In the genomic region with DNA sequence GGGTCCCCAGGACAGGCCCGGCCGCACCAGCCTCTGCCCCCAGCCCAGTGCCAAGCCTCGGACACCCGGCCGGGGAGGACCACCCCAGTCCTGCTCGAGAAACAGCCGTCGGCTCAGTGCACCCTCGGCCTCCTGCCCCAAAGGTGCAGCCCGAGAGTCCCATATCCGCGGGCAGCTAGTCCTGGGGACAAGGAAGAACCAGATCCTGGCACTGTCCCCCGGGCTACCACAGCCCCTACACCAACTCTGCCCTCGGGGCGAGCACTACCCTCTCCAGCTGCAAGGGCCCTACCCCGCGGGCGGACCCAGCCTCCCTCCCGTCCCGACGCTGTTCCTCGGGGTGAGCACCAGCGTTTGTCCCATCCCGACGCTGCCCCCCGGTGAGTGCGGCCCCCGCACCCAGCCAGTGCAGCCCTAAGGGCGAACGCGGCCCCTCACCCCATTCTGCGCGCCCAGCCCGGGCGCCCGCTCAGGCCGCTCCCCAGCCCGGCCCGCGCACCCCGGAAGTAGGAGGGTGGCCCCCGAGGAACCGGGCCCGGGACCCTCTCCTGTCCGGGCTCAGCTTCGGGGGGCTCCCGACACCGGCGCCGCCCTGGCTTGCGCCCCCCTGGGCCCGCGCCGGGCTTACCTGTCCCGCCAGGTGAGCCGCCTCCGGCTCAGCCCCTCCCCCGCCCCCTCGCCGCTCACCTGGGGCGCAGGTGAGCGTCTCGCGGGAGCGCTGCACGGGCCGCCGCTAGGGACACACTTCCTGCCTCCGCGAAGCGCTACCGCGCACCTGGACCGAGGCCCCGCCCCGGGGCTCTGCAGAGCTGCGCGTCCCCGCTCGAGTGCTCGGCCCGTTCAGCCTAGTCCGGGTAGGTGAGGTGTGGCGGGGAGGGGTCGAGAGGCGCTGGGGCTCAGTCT, we compare ENCODE assay signal across 7 cellular contexts. TPM values are rescaled to one million over a fixed set of nuclear protein-coding genes. Genes with fewer than 3 reads are reported as not detected.
DNase-seq lines count a peak whose midpoint lies in the region; ATAC-seq and TF ChIP-seq lines count a peak whose summit lies in the region.

TSS of gene KDF1 (minus strand) at position 747 of the 903 bp plus-strand sequence. CDS start 8,088 bp downstream, outside the sequence.

- CTCF ChIA-PET in WTC11 (lab: Charles Lee): interaction anchor here (0.6 to 3.6 kb wide), 13 partner anchors 8 to 597 kb away, joined by 3 to 34 read pairs (median 3); no protein-coding TSS in a partner anchor

- H3K18ac ChIP-seq in mesendoderm (ENCODE audit: low read length): peak within 1 kb of the TSS; percentile 55

- no peak within 1 kb of the TSS for H2BK15ac ChIP-seq in mesendoderm (replicated peaks; ENCODE audit: low read depth)

- peak within 1 kb of the TSS; percentile 80 for H3K4me3 Mint-ChIP-seq in WTC11

- no peak within 1 kb of the TSS for H3K4ac ChIP-seq in mesendoderm (ENCODE audit: low read depth, low read length)

- peak within 1 kb of the TSS; percentile 86 for H3K27ac Mint-ChIP-seq in WTC11

- peaks cover 7% of the 10 kb centered on the region for H3K9me3 Mint-ChIP-seq in WTC11

- no peak within 1 kb of the TSS for H2BK5ac ChIP-seq in mesendoderm (ENCODE audit: low read length)

- H3K79me2 ChIP-seq in mesendoderm (ENCODE audit: control insufficient read depth, insufficient read depth, low read length): peaks cover 1% of the 10 kb centered on the region

- H3K4me3 ChIP-seq in choroid plexus epithelial cell (ENCODE audit: low read depth, low read length) (peak within 1 kb of the TSS; percentile 54), mesendoderm (ENCODE audit: low read length) (peak within 1 kb of the TSS; percentile 85), suprapubic skin (peak within 1 kb of the TSS; percentile 81)

- POLR2A ChIA-PET in WTC11 (lab: Charles Lee): interaction anchor here (0.5 to 1.0 kb wide), 6 partner anchors 37 to 195 kb away, joined by 3 to 7 read pairs (median 4); partner anchors contain the start of gene SLC9A1

- H2AK5ac ChIP-seq in mesendoderm (ENCODE audit: low read length): no peak within 1 kb of the TSS

- H3K9ac ChIP-seq in mesendoderm (ENCODE audit: low read length): peak within 1 kb of the TSS; percentile 88

- H3K4me1 Mint-ChIP-seq in WTC11: peaks cover 16% of the 10 kb centered on the region

- no peak for TF ChIP-seq EP300 in suprapubic skin (IDR thresholded peaks at IDR 0.05)

- no CpG with 5 or more reads among the region's 86 CpGs for WGBS in mesendoderm (ENCODE audit: extremely low coverage, insufficient coverage, low lambda C conversion rate)
- 0% methylated on average over 17 of the region's 86 CpGs for WGBS in suprapubic skin

- TF ChIP-seq POLR2A in suprapubic skin (IDR thresholded peaks at IDR 0.05): no peak

- peak within 1 kb of the TSS; percentile 12 for H4K5ac ChIP-seq in mesendoderm (ENCODE audit: low read length)

- H3K4me1 ChIP-seq in mesendoderm (ENCODE audit: control insufficient read depth, low read depth, low read length): no peaks in the 10 kb centered on the region
- H3K4me1 ChIP-seq in suprapubic skin: peaks cover 29% of the 10 kb centered on the region

- H3K27me3 Mint-ChIP-seq in WTC11 (ENCODE audit: low read depth): no peaks in the 10 kb centered on the region; the same call in 1 of the 2 replicates

- H3K9me3 ChIP-seq in suprapubic skin: no peaks in the 10 kb centered on the region

- peak; percentile 24; the same call in 1 of the 2 replicates for TF ChIP-seq CTCF in LNCAP (IDR thresholded peaks at IDR 0.05)
- no peak; the same call in 1 of the 2 replicates for TF ChIP-seq CTCF in WTC11 (IDR thresholded peaks at IDR 0.05)
- TF ChIP-seq CTCF in choroid plexus epithelial cell (conservative IDR thresholded peaks at IDR 0.05; ENCODE audit: low read depth, low read length): no peak
- peak in 1 of 2 donors; percentile 13 for TF ChIP-seq CTCF in suprapubic skin (IDR thresholded peaks at IDR 0.05)

- peaks cover 10% of the 10 kb centered on the region for H3K36me3 Mint-ChIP-seq in WTC11

- no peak within 1 kb of the TSS for H2BK120ac ChIP-seq in mesendoderm (ENCODE audit: low read depth, low read length)

- H3K4me2 ChIP-seq in mesendoderm (ENCODE audit: low read length): peak within 1 kb of the TSS; percentile 93

- peak within 1 kb of the TSS; percentile 97 for H3K56ac ChIP-seq in mesendoderm (ENCODE audit: low read length)

- H3K27ac ChIP-seq in mesendoderm (ENCODE audit: low read depth, low read length) (no peak within 1 kb of the TSS), suprapubic skin (peak within 1 kb of the TSS; percentile 84)

- H3K36me3 ChIP-seq in mesendoderm (ENCODE audit: control insufficient read depth, insufficient read depth, low read length): no peaks in the 10 kb centered on the region
- H3K36me3 ChIP-seq in suprapubic skin: no peaks in the 10 kb centered on the region

- H3K23ac ChIP-seq in mesendoderm (ENCODE audit: low read length): peak within 1 kb of the TSS; percentile 80

- peak; percentile 98 for ATAC-seq in WTC11

- no peaks in the 10 kb centered on the region for H3K27me3 ChIP-seq in mesendoderm (ENCODE audit: insufficient read depth, low read length, poor library complexity)
- peaks cover 42% of the 10 kb centered on the region for H3K27me3 ChIP-seq in suprapubic skin

- peak within 1 kb of the TSS; percentile 30 for H4K8ac ChIP-seq in mesendoderm (ENCODE audit: low read depth, low read length)

- H3K79me1 ChIP-seq in mesendoderm (ENCODE audit: low read length): no peaks in the 10 kb centered on the region

- DNase-seq in WTC11 (ENCODE audit: low spot score): peak; percentile 95
- DNase-seq in choroid plexus epithelial cell (ENCODE audit: low read depth): no peak
- DNase-seq in mesendoderm: peak; percentile 85
- DNase-seq in suprapubic skin (ENCODE audit: low spot score in 2 of 2): no peak
- no peak for DNase-seq in MV-4-11 (lab: John Stamatoyannopoulos, UW)
- no peak for DNase-seq in glomerular visceral epithelial cell (ENCODE audit: extremely low spot score)

TF ChIP-seq in WTC11, 78 proteins besides CTCF, POLR2A, EP300 and RAD21 (continues in another document):
- TF ChIP-seq, protein P1, sequence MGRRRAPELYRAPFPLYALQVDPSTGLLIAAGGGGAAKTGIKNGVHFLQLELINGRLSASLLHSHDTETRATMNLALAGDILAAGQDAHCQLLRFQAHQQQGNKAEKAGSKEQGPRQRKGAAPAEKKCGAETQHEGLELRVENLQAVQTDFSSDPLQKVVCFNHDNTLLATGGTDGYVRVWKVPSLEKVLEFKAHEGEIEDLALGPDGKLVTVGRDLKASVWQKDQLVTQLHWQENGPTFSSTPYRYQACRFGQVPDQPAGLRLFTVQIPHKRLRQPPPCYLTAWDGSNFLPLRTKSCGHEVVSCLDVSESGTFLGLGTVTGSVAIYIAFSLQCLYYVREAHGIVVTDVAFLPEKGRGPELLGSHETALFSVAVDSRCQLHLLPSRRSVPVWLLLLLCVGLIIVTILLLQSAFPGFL (CRISPR knock-in tag; IDR thresholded peaks at IDR 0.05; ENCODE audit: borderline replicate concordance): 0 out of 2 replicates have a peak, but pooled peaks have one; percentile 70
- peak; percentile 8; the same call in 1 of the 2 replicates for TF ChIP-seq GABPB1 (CRISPR knock-in tag; IDR thresholded peaks at IDR 0.05)
- TF ChIP-seq, protein P2, sequence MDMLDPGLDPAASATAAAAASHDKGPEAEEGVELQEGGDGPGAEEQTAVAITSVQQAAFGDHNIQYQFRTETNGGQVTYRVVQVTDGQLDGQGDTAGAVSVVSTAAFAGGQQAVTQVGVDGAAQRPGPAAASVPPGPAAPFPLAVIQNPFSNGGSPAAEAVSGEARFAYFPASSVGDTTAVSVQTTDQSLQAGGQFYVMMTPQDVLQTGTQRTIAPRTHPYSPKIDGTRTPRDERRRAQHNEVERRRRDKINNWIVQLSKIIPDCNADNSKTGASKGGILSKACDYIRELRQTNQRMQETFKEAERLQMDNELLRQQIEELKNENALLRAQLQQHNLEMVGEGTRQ (CRISPR knock-in tag; IDR thresholded peaks at IDR 0.05): peak; percentile 53; the same call in 1 of the 2 replicates
- TF ChIP-seq ZNF423 (CRISPR knock-in tag; IDR thresholded peaks at IDR 0.05): peak; percentile 90
- TF ChIP-seq ZNF396 (CRISPR knock-in tag; IDR thresholded peaks at IDR 0.05; ENCODE audit: borderline replicate concordance): no peak
- TF ChIP-seq FOXP1 (CRISPR knock-in tag; IDR thresholded peaks at IDR 0.05; ENCODE audit: borderline replicate concordance): peak; percentile 64; the same call in 1 of the 2 replicates
- peak; percentile 91; the same call in 1 of the 2 replicates for TF ChIP-seq SP1 (CRISPR knock-in tag; conservative IDR thresholded peaks at IDR 0.05)
- TF ChIP-seq, protein P3, sequence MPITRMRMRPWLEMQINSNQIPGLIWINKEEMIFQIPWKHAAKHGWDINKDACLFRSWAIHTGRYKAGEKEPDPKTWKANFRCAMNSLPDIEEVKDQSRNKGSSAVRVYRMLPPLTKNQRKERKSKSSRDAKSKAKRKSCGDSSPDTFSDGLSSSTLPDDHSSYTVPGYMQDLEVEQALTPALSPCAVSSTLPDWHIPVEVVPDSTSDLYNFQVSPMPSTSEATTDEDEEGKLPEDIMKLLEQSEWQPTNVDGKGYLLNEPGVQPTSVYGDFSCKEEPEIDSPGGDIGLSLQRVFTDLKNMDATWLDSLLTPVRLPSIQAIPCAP (CRISPR knock-in tag; IDR thresholded peaks at IDR 0.05): peak; percentile 27; the same call in 1 of the 2 replicates

RNA-seq across cellular contexts. Expression of gene KDF1, which starts in this region (rescaled TPM):
- total RNA-seq in WTC11 (2021) (18.9 to 19.8 TPM (median 19.0 TPM) in 3 replicates), suprapubic skin (10 to 100 TPM; 21.9 to 51.1 (median 41.5) TPM)
- 9.8 TPM for polyA plus RNA-seq in mesendoderm (2013, experiment 1 of 2)
- 9.7 TPM for polyA plus RNA-seq in mesendoderm (2013, experiment 2 of 2)

Comparison
In these comparisons a context has a peak if more than half of its experiments do, and no peak if none do; other contexts are left out.
1. DNase-seq: peak in WTC11 (single experiment) and mesendoderm (single experiment); none in choroid plexus epithelial cell (single experiment), suprapubic skin (0 of 2), MV-4-11 (single experiment) and glomerular visceral epithelial cell (single experiment).
2. Peak in every context shown above with its lines, with median percentiles within 50 percentile points of each other: H3K4me3 ChIP-seq.